In the genomic region with DNA sequence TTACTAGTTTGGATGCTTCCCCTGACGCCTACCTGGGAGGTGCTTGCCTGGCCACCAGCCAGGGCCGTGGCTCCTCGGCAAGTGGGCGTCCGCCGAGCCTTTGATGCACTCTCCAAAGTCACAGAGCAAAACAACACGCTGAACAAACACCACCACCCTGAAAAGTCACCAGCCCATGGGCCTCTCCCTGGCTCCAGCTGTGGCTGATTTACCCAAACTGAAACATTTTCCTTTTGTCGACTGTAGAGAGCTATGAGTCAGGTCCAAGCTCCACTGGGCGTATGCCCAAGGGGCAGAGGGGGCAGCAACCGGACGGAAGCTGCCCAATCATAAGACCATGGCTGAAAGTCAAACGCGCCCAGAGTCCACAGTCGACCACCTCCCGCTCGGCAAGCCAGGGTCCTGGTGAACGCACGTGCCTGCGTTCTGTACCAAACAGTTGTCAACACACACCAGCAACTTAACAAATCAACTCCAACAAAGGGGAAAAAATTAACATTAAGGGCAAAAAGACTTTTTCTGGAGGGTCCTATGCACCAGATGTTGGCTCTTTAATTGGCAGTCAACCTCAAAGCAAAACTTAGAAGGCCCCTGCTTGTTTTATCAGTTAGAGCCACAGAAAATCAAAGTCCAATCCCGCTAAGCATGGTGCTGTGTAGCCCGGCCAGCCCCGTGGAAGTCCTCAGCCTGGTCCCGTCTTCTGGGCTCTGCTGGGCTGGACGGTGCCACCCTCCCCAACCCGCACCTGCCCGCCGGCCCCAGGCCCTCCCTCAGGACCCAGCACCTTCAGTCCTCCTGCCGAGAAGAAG, we compare ENCODE assay signal across 10 cellular contexts. TPM values are rescaled to one million over a fixed set of nuclear protein-coding genes. Genes with fewer than 3 reads are reported as not detected.
DNase-seq lines count a peak whose midpoint lies in the region; ATAC-seq, FAIRE-seq and TF ChIP-seq lines count a peak whose summit lies in the region.
"Had no signal": no experiment of that assay in that cellular context is flagged by ENCODE, and none has a peak within 500 bp of the region (broad histone marks: within the 10 kb centered on the region; RNA-seq: fewer than 3 reads in every experiment).

No MANE protein-coding gene starts in this region.

- H3K4me3 ChIP-seq in endothelial cell of umbilical vein (replicated peaks in 1 of 3; ENCODE audit: insufficient read depth in 1 of 3, low read depth in 1 of 3, low read length in 3 of 3) (peak overlapping the region in 1 of 3 experiments; percentile 39), sigmoid colon (no peak overlapping the region)
- H3K4me3 ChIP-seq: heart right ventricle had no signal

- peak; percentile 97 for FAIRE-seq in endothelial cell of umbilical vein (lab: Jason Lieb, UNC)

- CTCF ChIA-PET in endothelial cell of umbilical vein (lab: Charles Lee), result interaction anchor here (0.8 to 2.0 kb wide), 7 partner anchors 9 to 242 kb away, joined by 3 to 10 read pairs (median 4); a partner anchor contains a TSS

- H3K4me2 ChIP-seq in endothelial cell of umbilical vein (ENCODE audit: insufficient read depth, low read length), result peak overlapping the region; percentile 85

- H3K27ac ChIP-seq in endothelial cell of umbilical vein (ENCODE audit: insufficient read depth, low read depth, low read length) (peak overlapping the region; percentile 80), sigmoid colon (peak overlapping the region; percentile 0 to 33 (median 3))
- H3K27ac ChIP-seq: heart right ventricle had no signal

- dilution Hi-C loops in endothelial cell of umbilical vein (cut with MboI; ENCODE audit: extremely low pct_ligation_motif_present, low sequenced_read_pairs), result no loop called here

- DNase-seq in EH (ENCODE audit: low read depth) (peak; percentile 87), NCI-H460 (ENCODE audit: extremely low read depth, low read depth) (peak; percentile 48), endothelial cell of umbilical vein (ENCODE audit: low read depth, low spot score) (peak; percentile 91), sigmoid colon (peak; percentile 71)
- DNase-seq: heart right ventricle, T-helper 2 cell had no signal

- no peaks in the 10 kb centered on the region for H3K9me3 ChIP-seq in endothelial cell of umbilical vein (replicated peaks; ENCODE audit: control insufficient read depth, insufficient read depth, low read length)
- H3K9me3 ChIP-seq in sigmoid colon, result no peaks in the 10 kb centered on the region
- H3K9me3 ChIP-seq: heart right ventricle had no signal

- H3K36me3 ChIP-seq in endothelial cell of umbilical vein (ENCODE audit: control insufficient read depth in 2 of 2, extremely low read depth in 1 of 2, insufficient read depth in 2 of 2, low read length in 2 of 2), result no peaks in the 10 kb centered on the region
- H3K36me3 ChIP-seq in sigmoid colon, result no peaks in the 10 kb centered on the region
- H3K36me3 ChIP-seq: heart right ventricle had no signal

- H3K4me1 ChIP-seq in endothelial cell of umbilical vein (ENCODE audit: control insufficient read depth, extremely low read depth, insufficient read depth, low read length), result peaks cover 22% of the 10 kb centered on the region
- peaks cover 3 to 57% (median 47%) of the 10 kb centered on the region in 4 donors for H3K4me1 ChIP-seq in sigmoid colon

- H3K9me1 ChIP-seq in endothelial cell of umbilical vein (replicated peaks; ENCODE audit: control insufficient read depth, extremely low read depth, insufficient read depth, low read length), result no peaks in the 10 kb centered on the region

- POLR2A ChIA-PET in endothelial cell of umbilical vein (lab: Charles Lee), result no interaction called here

- no TSS peak for BruUV-seq in endothelial cell of umbilical vein (replicated peaks; lab: Mats Ljungman, UMichigan)

- WGBS in sigmoid colon, 2 donors, result 15 to 51% methylated on average over 28 of the region's 28 CpGs

- TF ChIP-seq POLR2A in endothelial cell of umbilical vein (IDR thresholded peaks at IDR 0.05; ENCODE audit: low read depth, low read length) (no peak), sigmoid colon (IDR thresholded peaks at IDR 0.05) (no peak)

- no peaks in the 10 kb centered on the region for H4K20me1 ChIP-seq in endothelial cell of umbilical vein (replicated peaks; ENCODE audit: control insufficient read depth, extremely low read depth, insufficient read depth, low read length)

- peak overlapping the region; percentile 60 for H2AFZ ChIP-seq in endothelial cell of umbilical vein (ENCODE audit: low read depth, low read length)

- peak overlapping the region; percentile 43 for H3K9ac ChIP-seq in endothelial cell of umbilical vein (replicated peaks; ENCODE audit: extremely low read depth, insufficient read depth, low read length)

- H3K27me3 ChIP-seq in endothelial cell of umbilical vein (ENCODE audit: control insufficient read depth in 2 of 2, insufficient read depth in 2 of 2, low read length in 2 of 2), result no peaks in the 10 kb centered on the region
- no peaks in the 10 kb centered on the region for H3K27me3 ChIP-seq in sigmoid colon
- H3K27me3 ChIP-seq: heart right ventricle had no signal

- ATAC-seq in HG03460 (IDR thresholded peaks at IDR 0.05; ENCODE audit: unreplicated experiment) (no peak), HG03521 (IDR thresholded peaks at IDR 0.05; ENCODE audit: unreplicated experiment) (no peak), GM21576 (IDR thresholded peaks at IDR 0.05; ENCODE audit: unreplicated experiment) (no peak), HG03439 (IDR thresholded peaks at IDR 0.05; ENCODE audit: unreplicated experiment) (no peak)

- TF ChIP-seq EP300 in sigmoid colon (IDR thresholded peaks at IDR 0.05), result no peak

- intact Hi-C loops in endothelial cell of umbilical vein (cut with micrococcal nuclease) (loop anchor here (2.0 to 5.0 kb wide), 2 partner anchors 56 to 192 kb away; a partner anchor contains a TSS), sigmoid colon (cut with DNase I) (no loop called here)

- TF ChIP-seq CTCF in endothelial cell of umbilical vein (IDR thresholded peaks at IDR 0.05; ENCODE audit: extremely low read depth in 1 of 2, insufficient read depth in 1 of 2, low read depth in 1 of 2, low read length in 2 of 2), result no peak
- no peak for TF ChIP-seq CTCF in sigmoid colon (IDR thresholded peaks at IDR 0.05)

- H3K79me2 ChIP-seq in endothelial cell of umbilical vein (ENCODE audit: control insufficient read depth, insufficient read depth, low read length), result peaks cover 3% of the 10 kb centered on the region

TF ChIP-seq in endothelial cell of umbilical vein, 7 proteins besides CTCF, POLR2A, EP300 and RAD21:
- TF ChIP-seq FOS (IDR thresholded peaks at IDR 0.05; ENCODE audit: borderline replicate concordance, insufficient read depth, low read length) (peak; percentile 83), JUN (IDR thresholded peaks at IDR 0.05; ENCODE audit: borderline replicate concordance, insufficient read depth, insufficient read length, low read depth) (peak; percentile 3), MYC (IDR thresholded peaks at IDR 0.05; ENCODE audit: low read depth, low read length) (peak; percentile 9), POLR2AphosphoS5 (IDR thresholded peaks at IDR 0.05; ENCODE audit: insufficient read depth, low read depth, low read length) (peak; percentile 61), EZH2 (IDR thresholded peaks at IDR 0.05; ENCODE audit: borderline replicate concordance, low read depth, low read length, severe bottlenecking) (no peak), GATA2 (IDR thresholded peaks at IDR 0.05; ENCODE audit: insufficient read depth, insufficient read length, low read depth, low read length) (no peak)
- TF ChIP-seq, protein P1, sequence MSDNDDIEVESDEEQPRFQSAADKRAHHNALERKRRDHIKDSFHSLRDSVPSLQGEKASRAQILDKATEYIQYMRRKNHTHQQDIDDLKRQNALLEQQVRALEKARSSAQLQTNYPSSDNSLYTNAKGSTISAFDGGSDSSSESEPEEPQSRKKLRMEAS (IDR thresholded peaks at IDR 0.05; ENCODE audit: insufficient read depth, insufficient read length), result peak; percentile 41

RNA-seq across cellular contexts. Expression of a gene that starts 47.3 kb away (rescaled TPM):
- 12.3 and 12.4 TPM in 2 replicates for total RNA-seq in NCI-H460 (2014; rRNA removed; shearing (Covaris generic))
- polyA plus RNA-seq in NCI-H460 (2014; cell fraction: nucleus; rRNA removed), result 10.0 and 12.4 TPM in 2 replicates
- 48.6 and 50.9 TPM in 2 replicates for total RNA-seq in endothelial cell of umbilical vein
- polyA plus RNA-seq in endothelial cell of umbilical vein, result 11.8 and 12.9 TPM in 2 replicates
- 17.0 and 18.8 TPM in 2 replicates for polyA plus RNA-seq in endothelial cell of umbilical vein (2011; cell fraction: cytosol; rRNA removed)
- polyA plus RNA-seq in endothelial cell of umbilical vein (2011; cell fraction: nucleus; rRNA removed), result 27.8 and 33.2 TPM in 2 replicates
- polyA plus RNA-seq in endothelial cell of umbilical vein (2012), result 42.3 and 56.7 TPM in 2 replicates
- 39.8 and 45.3 TPM in 2 replicates for polyA minus RNA-seq in endothelial cell of umbilical vein
- polyA minus RNA-seq in endothelial cell of umbilical vein (2011; cell fraction: cytosol; rRNA and poly(A)+ RNA removed), result 3.7 TPM
- 20.3 and 27.9 TPM in 2 replicates for polyA minus RNA-seq in endothelial cell of umbilical vein (2011; cell fraction: nucleus; rRNA and poly(A)+ RNA removed)
- total RNA-seq in sigmoid colon, result 10 to 100 TPM; 15.1 to 21.9 (median 16.2) TPM
- polyA plus RNA-seq in sigmoid colon, result 10 to 100 TPM in 1 of 3 donors, 1 to 10 TPM in 2; 3.6 to 17.2 (median 4.2) TPM

RNA-seq across cellular contexts. Expression of a gene that starts 48.1 kb away (rescaled TPM):
- 2.0 and 2.6 TPM in 2 replicates for total RNA-seq in NCI-H460 (2014; rRNA removed; shearing (Covaris generic))
- 3.9 and 7.4 TPM in 2 replicates for polyA plus RNA-seq in NCI-H460 (2014; cell fraction: nucleus; rRNA removed)
- total RNA-seq in endothelial cell of umbilical vein (4.1 and 5.5 TPM in 2 replicates), sigmoid colon (10 to 100 TPM in 1 of 4 donors, 1 to 10 TPM in 3; 5.3 to 25.8 (median 6.4) TPM)
- polyA plus RNA-seq in endothelial cell of umbilical vein (1.1 and 1.4 TPM in 2 replicates), sigmoid colon (1 to 10 TPM in 1 of 3 donors, not detected in 2; 1.4 TPM)
- polyA plus RNA-seq in endothelial cell of umbilical vein (2011; cell fraction: cytosol; rRNA removed), result 1.0 and 1.2 TPM in 2 replicates
- 8.6 and 9.7 TPM in 2 replicates for polyA plus RNA-seq in endothelial cell of umbilical vein (2011; cell fraction: nucleus; rRNA removed)
- polyA plus RNA-seq in endothelial cell of umbilical vein (2012), result 2.0 and 2.3 TPM in 2 replicates
- 0.42 and 2.1 TPM in 2 replicates for polyA minus RNA-seq in endothelial cell of umbilical vein
- polyA minus RNA-seq in endothelial cell of umbilical vein (2011; cell fraction: cytosol; rRNA and poly(A)+ RNA removed), result 1.3 TPM
- 2.7 and 4.1 TPM in 2 replicates for polyA minus RNA-seq in endothelial cell of umbilical vein (2011; cell fraction: nucleus; rRNA and poly(A)+ RNA removed)
